ENCODE assay signal across 29 cellular contexts in genomic region chr1:113990541-113990940, GRCh38.
"Had no signal": no experiment of that assay in that cellular context is flagged by ENCODE, and none has a peak within 500 bp of the region (broad histone marks: within the 10 kb centered on the region; RNA-seq: fewer than 3 reads in every experiment).

No MANE protein-coding gene starts in this region.

- ATAC-seq: body of pancreas, PC-3, T-cell had no signal

- H3K27me3 ChIP-seq: ascending aorta, body of pancreas had no signal

- DNase-seq: activated B cell treated with CpG ODN at 0.5 μM for 24 hours; activated CD4-positive, alpha-beta memory T cell treated with anti-CD3 and anti-CD28 coated beads for 36 hours; activated CD4-positive, alpha-beta T cell treated with anti-CD3 and anti-CD28 coated beads, Interleukin-2, amount 10 ng/mL, durations not matched to agents 7 days and 5 days; activated CD8-positive, alpha-beta memory T cell treated with anti-CD3 and anti-CD28 coated beads, Interleukin-2, amount 50 U/mL, for 4 hours; activated effector memory CD4-positive, alpha-beta T cell treated with Interleukin-2 at 50 U/mL for 16 hours; activated naive CD4-positive, alpha-beta T cell; activated T-cell treated with anti-CD3 and anti-CD28 coated beads, Interleukin-2, amount 50 U/mL, for 1 hour; body of pancreas; central memory CD4-positive, alpha-beta T cell; Kasumi-1; KBM-7; NCI-H1105 treated with DMSO at 0.1 percent for 48 hours; NCI-H1436 treated with DMSO at 0.1 percent for 48 hours; NCI-H1930; NCI-H2171; NCI-H2227 treated with DMSO at 0.1 percent for 48 hours; NCI-H510A; NCI-H526 treated with DMSO at 0.1 percent for 48 hours; NCI-H82; PC-3; SHP77; T-cell; T-helper 2 cell; T1000 had no signal

- H3K4me1 ChIP-seq: ascending aorta, body of pancreas, SJSA1 had no signal

- FAIRE-seq: bronchial epithelial cell, RCC 7860, TTC549 had no signal

- H3K27ac ChIP-seq: ascending aorta, body of pancreas, SJSA1 had no signal

- H3K4me3 ChIP-seq: ascending aorta, body of pancreas, SJSA1 had no signal

- H3K9me3 ChIP-seq: body of pancreas had no signal

- H3K36me3 ChIP-seq: ascending aorta, SJSA1 had no signal
